1 cellular context compared by ENCODE assay signal in genomic region chr3:43503067-43503728, GRCh38.
TF ChIP-seq lines count a peak whose summit lies in the region.

No MANE protein-coding gene starts in this region.

TF ChIP-seq in K562, 482 proteins besides CTCF, POLR2A, EP300 and RAD21 (continued from another document):
- no peak for TF ChIP-seq PBX2 (CRISPR knock-in tag; IDR thresholded peaks at IDR 0.05; ENCODE audit: low read depth)
- peak; percentile 41; the same call in 1 of the 2 replicates for TF ChIP-seq PBX2 (tag; conservative IDR thresholded peaks at IDR 0.05; ENCODE audit: low read depth)
- 0 out of 2 replicates have a peak, but pooled peaks have one; percentile 36 for TF ChIP-seq ZBTB17 (CRISPR knock-in tag; IDR thresholded peaks at IDR 0.05)
- no peak for TF ChIP-seq CBX5 (IDR thresholded peaks at IDR 0.05; ENCODE audit: borderline replicate concordance, low read depth)
- no peak for TF ChIP-seq SMARCA4 (IDR thresholded peaks at IDR 0.05)
- TF ChIP-seq MNT (conservative IDR thresholded peaks at IDR 0.05) = no peak
- no peak for TF ChIP-seq RBM15 (IDR thresholded peaks at IDR 0.05; ENCODE audit: insufficient read depth, low read length)
- TF ChIP-seq CBFA2T3 (IDR thresholded peaks at IDR 0.05) = peak; percentile 35; the same call in 1 of the 2 replicates
- TF ChIP-seq ZC3H8 (IDR thresholded peaks at IDR 0.05) = no peak
- TF ChIP-seq YY1 (IDR thresholded peaks at IDR 0.05; ENCODE audit: borderline replicate concordance in 1 of 3, control insufficient read depth in 1 of 3, extremely low read depth in 1 of 3, insufficient read depth in 3 of 3, insufficient read length in 1 of 3, insufficient replicate concordance in 2 of 3, low read depth in 1 of 3, low read length in 2 of 3) = no peak
- TF ChIP-seq NR2F6 (CRISPR knock-in tag; IDR thresholded peaks at IDR 0.05) = no peak
- peak; percentile 83 for TF ChIP-seq MEIS2 (IDR thresholded peaks at IDR 0.05; ENCODE audit: partially characterized antibody)
- TF ChIP-seq GABPB2 (CRISPR knock-in tag; conservative IDR thresholded peaks at IDR 0.05) = no peak
- peak; percentile 84; the same call in 1 of the 2 replicates for TF ChIP-seq ARID3A (IDR thresholded peaks at IDR 0.05; ENCODE audit: borderline replicate concordance, low read depth, low read length)
- TF ChIP-seq ZNF143 (CRISPR knock-in tag; IDR thresholded peaks at IDR 0.05) = no peak
- TF ChIP-seq PHTF2 (CRISPR knock-in tag; IDR thresholded peaks at IDR 0.05) = no peak
- peak; percentile 40; the same call in 1 of the 2 replicates for TF ChIP-seq ARID1B (IDR thresholded peaks at IDR 0.05)
- no peak for TF ChIP-seq ZNF512 (tag; IDR thresholded peaks at IDR 0.05)
- peak; percentile 38; the same call in 1 of the 2 replicates for TF ChIP-seq PKNOX1 (IDR thresholded peaks at IDR 0.05)
- TF ChIP-seq CREM (IDR thresholded peaks at IDR 0.05; ENCODE audit: low read depth) = no peak
- TF ChIP-seq SNAPC5 (CRISPR knock-in tag; IDR thresholded peaks at IDR 0.05) = no peak
- no peak for TF ChIP-seq NCOA2 (IDR thresholded peaks at IDR 0.05; ENCODE audit: partially characterized antibody in 2 of 2)
- TF ChIP-seq ZNF316 (IDR thresholded peaks at IDR 0.05) = 0 out of 2 replicates have a peak, but pooled peaks have one; percentile 16
- no peak for TF ChIP-seq NFE2L1 (tag; IDR thresholded peaks at IDR 0.05; ENCODE audit: borderline replicate concordance, low read depth)
- TF ChIP-seq TCF3 (CRISPR knock-in tag; IDR thresholded peaks at IDR 0.05) = peak; percentile 75
TF ChIP-seq in K562: peak in this region for 13.
